Comparison of ENCODE assay signal across 1 cellular context in genomic region chr6:26329763-26330511, GRCh38.
A peak's percentile ranks its signal among the peaks of the same experiment; 100 is the strongest.
TF ChIP-seq lines count a peak whose summit lies in the region.

No MANE protein-coding gene starts in this region.

TF ChIP-seq in HEK293, 187 proteins besides CTCF, POLR2A, EP300 and RAD21 (continued from another document and continues in another):
- 0 out of 2 replicates have a peak, but pooled peaks have one; percentile 11 for TF ChIP-seq OSR2 (tag by site-specific recombination; IDR thresholded peaks at IDR 0.05)
- TF ChIP-seq ZNF48 (tag by site-specific recombination; IDR thresholded peaks at IDR 0.05), result no peak
- TF ChIP-seq ZBTB20 (tag by site-specific recombination; IDR thresholded peaks at IDR 0.05), result no peak
- 0 out of 2 replicates have a peak, but pooled peaks have one; percentile 24 for TF ChIP-seq ZNF600 (tag by site-specific recombination; IDR thresholded peaks at IDR 0.05)
- TF ChIP-seq ZBTB7A (tag by site-specific recombination; IDR thresholded peaks at IDR 0.05; ENCODE audit: low read depth), result no peak
- peak; percentile 42; the same call in 1 of the 2 replicates for TF ChIP-seq ZNF610 (tag by site-specific recombination; IDR thresholded peaks at IDR 0.05; ENCODE audit: borderline replicate concordance)
- no peak for TF ChIP-seq ZNF175 (tag by site-specific recombination; IDR thresholded peaks at IDR 0.05)
- TF ChIP-seq ZNF202 (tag by site-specific recombination; IDR thresholded peaks at IDR 0.05; ENCODE audit: borderline replicate concordance), result no peak
- TF ChIP-seq ZFP41 (tag by site-specific recombination; IDR thresholded peaks at IDR 0.05; ENCODE audit: borderline replicate concordance), result no peak
- TF ChIP-seq HOXC10 (CRISPR knock-in tag; IDR thresholded peaks at IDR 0.05), result no peak
- TF ChIP-seq AEBP2 (tag by site-specific recombination; IDR thresholded peaks at IDR 0.05; ENCODE audit: borderline replicate concordance), result no peak
- TF ChIP-seq ZNF398 (tag by site-specific recombination; IDR thresholded peaks at IDR 0.05), result no peak
- no peak for TF ChIP-seq ZNF133 (tag by site-specific recombination; IDR thresholded peaks at IDR 0.05)
- no peak for TF ChIP-seq ZNF514 (tag by site-specific recombination; IDR thresholded peaks at IDR 0.05)
- peak; percentile 74 for TF ChIP-seq YY1 (tag by site-specific recombination; IDR thresholded peaks at IDR 0.05)
- TF ChIP-seq ZNF658 (tag by site-specific recombination; IDR thresholded peaks at IDR 0.05), result no peak
- TF ChIP-seq ZBTB10 (tag by site-specific recombination; IDR thresholded peaks at IDR 0.05), result no peak
- no peak for TF ChIP-seq ZNF341 (tag by site-specific recombination; IDR thresholded peaks at IDR 0.05; ENCODE audit: low read depth)
- no peak for TF ChIP-seq HOXD13 (CRISPR knock-in tag; IDR thresholded peaks at IDR 0.05; ENCODE audit: borderline replicate concordance)
- TF ChIP-seq ZNF214 (tag by site-specific recombination; IDR thresholded peaks at IDR 0.05; ENCODE audit: borderline replicate concordance), result no peak
- TF ChIP-seq GLI2 (tag by site-specific recombination; IDR thresholded peaks at IDR 0.05; ENCODE audit: borderline replicate concordance, low read depth), result no peak
- TF ChIP-seq ZBTB17 (tag by site-specific recombination; IDR thresholded peaks at IDR 0.05), result no peak
- 0 out of 2 replicates have a peak, but pooled peaks have one; percentile 53 for TF ChIP-seq ZNF10 (tag by site-specific recombination; IDR thresholded peaks at IDR 0.05)
- TF ChIP-seq PRDM4 (tag by site-specific recombination; IDR thresholded peaks at IDR 0.05), result no peak; the same call in 1 of the 2 replicates
- TF ChIP-seq KLF10 (tag by site-specific recombination; IDR thresholded peaks at IDR 0.05), result peak; percentile 49; the same call in 1 of the 2 replicates
- no peak for TF ChIP-seq ZNF791 (tag by site-specific recombination; IDR thresholded peaks at IDR 0.05)
- TF ChIP-seq ZNF280D (tag by site-specific recombination; IDR thresholded peaks at IDR 0.05), result no peak
- TF ChIP-seq MYNN (tag by site-specific recombination; IDR thresholded peaks at IDR 0.05; ENCODE audit: borderline replicate concordance), result no peak
- no peak for TF ChIP-seq ZNF677 (tag by site-specific recombination; IDR thresholded peaks at IDR 0.05)
- TF ChIP-seq SP7 (tag by site-specific recombination; IDR thresholded peaks at IDR 0.05), result peak; percentile 71
- TF ChIP-seq KLF17 (tag by site-specific recombination; IDR thresholded peaks at IDR 0.05), result peak; percentile 57; the same call in 1 of the 2 replicates
- no peak for TF ChIP-seq ZNF704 (tag by site-specific recombination; IDR thresholded peaks at IDR 0.05)
- no peak for TF ChIP-seq ZFHX2 (tag by site-specific recombination; conservative IDR thresholded peaks at IDR 0.05)
- no peak for TF ChIP-seq ZNF664 (tag by site-specific recombination; IDR thresholded peaks at IDR 0.05)
- no peak for TF ChIP-seq ZNF157 (tag by site-specific recombination; IDR thresholded peaks at IDR 0.05)
- peak; percentile 53; the same call in 1 of the 2 replicates for TF ChIP-seq ZNF639 (tag by site-specific recombination; IDR thresholded peaks at IDR 0.05)
- TF ChIP-seq ZNF776 (tag by site-specific recombination; IDR thresholded peaks at IDR 0.05; ENCODE audit: borderline replicate concordance), result no peak
- peak; percentile 49; the same call in 1 of the 2 replicates for TF ChIP-seq ZBTB11 (tag by site-specific recombination; conservative IDR thresholded peaks at IDR 0.05; ENCODE audit: low read depth)
- TF ChIP-seq ZNF266 (tag by site-specific recombination; IDR thresholded peaks at IDR 0.05; ENCODE audit: low read depth), result no peak
- 0 out of 2 replicates have a peak, but pooled peaks have one; percentile 13 for TF ChIP-seq ZNF394 (tag by site-specific recombination; IDR thresholded peaks at IDR 0.05; ENCODE audit: borderline replicate concordance)
- TF ChIP-seq BCL11B (tag by site-specific recombination; IDR thresholded peaks at IDR 0.05; ENCODE audit: low read depth), result no peak
